ENCODE assay signal across 14 cellular contexts in genomic region chrX:130857207-130857606, GRCh38. TPM values are rescaled to one million over a fixed set of nuclear protein-coding genes. Genes with fewer than 3 reads are reported as not detected.
A peak's percentile ranks its signal among the peaks of the same experiment; 100 is the strongest.
DNase-seq lines count a peak whose midpoint lies in the region; ATAC-seq, FAIRE-seq and TF ChIP-seq lines count a peak whose summit lies in the region.
"Had no signal": no experiment of that assay in that cellular context is flagged by ENCODE, and none has a peak within 500 bp of the region (broad histone marks: within the 10 kb centered on the region; RNA-seq: fewer than 3 reads in every experiment).

No MANE protein-coding gene starts in this region.

- no peak overlapping the region for H3K27ac Mint-ChIP-seq in T-helper 17 cell

- TF ChIP-seq CTCF in HepG2 (CRISPR knock-in tag; IDR thresholded peaks at IDR 0.05) = no peak

- TF ChIP-seq RAD21 in HepG2 (CRISPR knock-in tag; IDR thresholded peaks at IDR 0.05) = no peak

- DNase-seq in T-helper 17 cell (no peak), HepG2 (ENCODE audit: low spot score) (no peak), DMS79 (lab: John Stamatoyannopoulos, UW) (no peak)
- DNase-seq: Caco-2; effector memory CD4-positive, alpha-beta T cell; NCI-H446 treated with DMSO at 0.1 percent for 48 hours; posterior cingulate gyrus; SIG-M5; upper lobe of right lung had no signal

- H3K4me3 Mint-ChIP-seq in T-helper 17 cell = no peak overlapping the region

- no TSS peak for BruUV-seq in HepG2 (replicated peaks; lab: Mats Ljungman, UMichigan)

- no peaks in the 10 kb centered on the region for H3K36me3 ChIP-seq in HepG2 (replicated peaks in 1 of 2; ENCODE audit: control insufficient read depth in 1 of 2, insufficient read depth in 2 of 2, low read length in 2 of 2)
- H3K36me3 ChIP-seq: upper lobe of right lung had no signal

- no peaks in the 10 kb centered on the region for H3K9me3 ChIP-seq in T-helper 17 cell (ENCODE audit: control insufficient read depth, low read length, poor library complexity, severe bottlenecking)
- H3K9me3 ChIP-seq in HepG2 (ENCODE audit: low read length) = no peaks in the 10 kb centered on the region
- H3K9me3 ChIP-seq: Caco-2, upper lobe of right lung had no signal

- no peak for TF ChIP-seq POLR2A in HepG2 (IDR thresholded peaks at IDR 0.05; ENCODE audit: insufficient read depth in 1 of 2, low read depth in 2 of 2, low read length in 2 of 2)

- POLR2A ChIA-PET in HepG2 (lab: Yijun Ruan, JAX) = no interaction called here

- H3K4me1 Mint-ChIP-seq in T-helper 17 cell = peaks cover 6% of the 10 kb centered on the region

- ATAC-seq in GM18511 (IDR thresholded peaks at IDR 0.05; ENCODE audit: unreplicated experiment) (peak; percentile 96), GM19397 (IDR thresholded peaks at IDR 0.05; ENCODE audit: unreplicated experiment) (peak; percentile 74), HG02798 (IDR thresholded peaks at IDR 0.05; ENCODE audit: poor library complexity, unreplicated experiment) (peak; percentile 94), HG03469 (IDR thresholded peaks at IDR 0.05; ENCODE audit: unreplicated experiment) (peak; percentile 92), T-helper 17 cell (no peak), HepG2 (no peak)
- ATAC-seq: upper lobe of right lung had no signal

- no peaks in the 10 kb centered on the region for H3K79me2 ChIP-seq in HepG2 (ENCODE audit: insufficient read depth, low read length)

- no peaks in the 10 kb centered on the region for H3K27me3 ChIP-seq in HepG2 (ENCODE audit: control insufficient read depth in 1 of 2, insufficient read depth in 2 of 2, low read length in 2 of 2)
- H3K27me3 ChIP-seq: upper lobe of right lung had no signal

- in situ Hi-C loops in HepG2 (cut with HindIII; ENCODE audit: extremely low pct_ligation_motif_present, low pct_unique_long_range_greater_than_20kb) = no loop called here

- no peak overlapping the region for H3K9ac ChIP-seq in HepG2 (ENCODE audit: insufficient read depth, low read depth, low read length)
- H3K9ac ChIP-seq: KMS-11 had no signal

- intact Hi-C loops in HepG2 (cut with micrococcal nuclease; ENCODE audit: unreplicated experiment) = no loop called here

- WGBS in HepG2 (ENCODE audit: low lambda C conversion rate) = 100% methylated on average over 1 of the region's 1 CpG

- H3K27me3 Mint-ChIP-seq in T-helper 17 cell = no peaks in the 10 kb centered on the region

- FAIRE-seq in HepG2 (lab: Jason Lieb, UNC) = no peak

- H2AFZ ChIP-seq in HepG2 (ENCODE audit: low read length) = no peak overlapping the region

- peaks cover 4% of the 10 kb centered on the region for H3K36me3 Mint-ChIP-seq in T-helper 17 cell (ENCODE audit: low read depth)

- H3K4me2 ChIP-seq in HepG2 (ENCODE audit: low read depth, low read length) = no peak overlapping the region
- H3K4me2 ChIP-seq: KMS-11 had no signal

- no peaks in the 10 kb centered on the region for H3K4me1 ChIP-seq in HepG2 (ENCODE audit: insufficient read depth, low read length)
- H3K4me1 ChIP-seq: Caco-2, upper lobe of right lung had no signal

- no peak for TF ChIP-seq EP300 in HepG2 (IDR thresholded peaks at IDR 0.05; ENCODE audit: low read depth in 2 of 2, low read length in 2 of 2)
- no peak for TF ChIP-seq EP300 in HepG2 (CRISPR knock-in tag; IDR thresholded peaks at IDR 0.05; ENCODE audit: borderline replicate concordance)

- H3K4me3 ChIP-seq in HepG2 (replicated peaks in 1 of 3; ENCODE audit: insufficient read depth in 1 of 3, low read depth in 2 of 3, low read length in 3 of 3) = no peak overlapping the region
- H3K4me3 ChIP-seq: upper lobe of right lung had no signal

- H3K27ac ChIP-seq in HepG2 (ENCODE audit: extremely low read length, insufficient read depth, low read length) = no peak overlapping the region
- H3K27ac ChIP-seq: KMS-11, upper lobe of right lung had no signal

- CTCF ChIA-PET in HepG2 (lab: Yijun Ruan, JAX; ENCODE audit: low intra/inter-chr PET ratio, low total read pairs) = no interaction called here

- H4K20me1 ChIP-seq in HepG2 (ENCODE audit: insufficient read depth, low read length) = no peaks in the 10 kb centered on the region

TF ChIP-seq in HepG2, 621 proteins besides CTCF, POLR2A, EP300 and RAD21:
- TF ChIP-seq ZNF431 (CRISPR knock-in tag; IDR thresholded peaks at IDR 0.05; ENCODE audit: borderline replicate concordance, low read depth) = no peak
- TF ChIP-seq ZBTB3 (CRISPR knock-in tag; IDR thresholded peaks at IDR 0.05; ENCODE audit: borderline replicate concordance, low read depth) = no peak
- no peak for TF ChIP-seq RARG (CRISPR knock-in tag; IDR thresholded peaks at IDR 0.05; ENCODE audit: low read depth)
- no peak for TF ChIP-seq ZSCAN5A (CRISPR knock-in tag; IDR thresholded peaks at IDR 0.05; ENCODE audit: borderline replicate concordance)
- TF ChIP-seq ZNF335 (CRISPR knock-in tag; IDR thresholded peaks at IDR 0.05) = no peak
TF ChIP-seq in HepG2: peak in this region for 0.

RNA-seq across cellular contexts. Expression of gene ENOX2, which starts 45.8 kb away (rescaled TPM):
- total RNA-seq in T-helper 17 cell = 1 to 10 TPM; 7.3 to 9.8 TPM
- total RNA-seq in HepG2 (2016; rRNA removed; fragmentation: Illumina TruSeq; extraction: Trizol) = 8.5 and 17.4 TPM in 2 replicates
- total RNA-seq in HepG2 (2016; cell fraction: cytosol; rRNA removed; fragmentation: Illumina TruSeq; extraction: Trizol; ENCODE audit: low read depth) = 1.7 and 1.9 TPM in 2 replicates
- 9.8 and 13.8 TPM in 2 replicates for total RNA-seq in HepG2 (2016; cell fraction: insoluble cytoplasmic fraction; rRNA removed; fragmentation: Illumina TruSeq; extraction: Trizol)
- 6.7 and 7.0 TPM in 2 replicates for total RNA-seq in HepG2 (2016; cell fraction: membrane; rRNA removed; fragmentation: Illumina TruSeq; extraction: Trizol)
- total RNA-seq in HepG2 (2016; cell fraction: nucleus; rRNA removed; fragmentation: Illumina TruSeq; extraction: Trizol) = 4.9 and 5.3 TPM in 2 replicates
- 4.9 and 5.9 TPM in 2 replicates for polyA plus RNA-seq in HepG2 (2011; rRNA removed)
- 3.0 and 3.7 TPM in 2 replicates for polyA plus RNA-seq in HepG2 (2011; cell fraction: cytosol; rRNA removed)
- polyA plus RNA-seq in HepG2 (2011; cell fraction: nucleus; rRNA removed) = 1.5 and 2.0 TPM in 2 replicates
- polyA plus RNA-seq in HepG2 (2012) = 3.7 and 5.0 TPM in 2 replicates
- 1.1 and 1.5 TPM in 2 replicates for polyA plus RNA-seq in HepG2 (2016; cell fraction: cytosol; fragmentation: Illumina TruSeq; extraction: Trizol; ENCODE audit: low read depth)
- 12.7 and 16.0 TPM in 2 replicates for polyA plus RNA-seq in HepG2 (2016; cell fraction: insoluble cytoplasmic fraction; fragmentation: Illumina TruSeq; extraction: Trizol; ENCODE audit: low read depth)
- 4.3 and 4.7 TPM in 2 replicates for polyA plus RNA-seq in HepG2 (2016; cell fraction: membrane; fragmentation: Illumina TruSeq; extraction: Trizol; ENCODE audit: low read depth)
- 5.6 and 6.8 TPM in 2 replicates for polyA plus RNA-seq in HepG2 (2016; cell fraction: nucleus; fragmentation: Illumina TruSeq; extraction: Trizol; ENCODE audit: insufficient read depth, low read depth)
- 2.7 and 8.9 TPM in 2 replicates for polyA minus RNA-seq in HepG2 (2011; rRNA and poly(A)+ RNA removed; ENCODE audit: low replicate concordance)
- polyA minus RNA-seq in HepG2 (2011; cell fraction: cytosol; rRNA and poly(A)+ RNA removed) = 3.9 and 4.8 TPM in 2 replicates
- 4.2 and 4.7 TPM in 2 replicates for polyA minus RNA-seq in HepG2 (2011; cell fraction: nucleus; rRNA and poly(A)+ RNA removed)

Comparison
In these comparisons a context has a peak if more than half of its experiments do, and no peak if none do; other contexts are left out.
1. ATAC-seq: peak in GM18511 (single experiment), GM19397 (single experiment), HG02798 (single experiment) and HG03469 (single experiment); none in T-helper 17 cell (single experiment) and HepG2 (single experiment).